In genomic region chr5:14440598-14441401, GRCh38 we compare ENCODE assay signal across 9 cellular contexts.
A peak's percentile ranks its signal among the peaks of the same experiment; 100 is the strongest.
DNase-seq lines count a peak whose midpoint lies in the region; ATAC-seq and TF ChIP-seq lines count a peak whose summit lies in the region.
"Had no signal": no experiment of that assay in that cellular context is flagged by ENCODE, and none has a peak within 500 bp of the region (broad histone marks: within the 10 kb centered on the region; RNA-seq: fewer than 3 reads in every experiment).

No MANE protein-coding gene starts in this region.

- H3K27ac ChIP-seq in RWPE1 = no peak overlapping the region
- H3K27ac ChIP-seq: neutrophil had no signal

- CTCF ChIA-PET in RWPE1 (lab: Yijun Ruan, JAX) = no interaction called here

- H3K9ac ChIP-seq in mucosa of stomach (ENCODE audit: low read length) = peak overlapping the region; percentile 26

- H3K9me3 Mint-ChIP-seq in type B pancreatic cell = no peaks in the 10 kb centered on the region

- peaks cover 28% of the 10 kb centered on the region for H3K36me3 Mint-ChIP-seq in type B pancreatic cell

- no peaks in the 10 kb centered on the region for H3K9me3 ChIP-seq in mucosa of stomach (ENCODE audit: control insufficient read depth, low read length)
- H3K9me3 ChIP-seq: neutrophil had no signal

- H3K27me3 ChIP-seq in mucosa of stomach (ENCODE audit: control insufficient read depth, insufficient read depth, low read length) = no peaks in the 10 kb centered on the region
- H3K27me3 ChIP-seq: neutrophil had no signal

- no peak for TF ChIP-seq CTCF in type B pancreatic cell (conservative IDR thresholded peaks at IDR 0.05)
- TF ChIP-seq CTCF in RWPE1 (conservative IDR thresholded peaks at IDR 0.05; ENCODE audit: low read depth) = no peak

- peak overlapping the region; percentile 78 for H3K27ac Mint-ChIP-seq in type B pancreatic cell

- no peak overlapping the region for H3K4me3 ChIP-seq in mucosa of stomach (ENCODE audit: low read length)

- H3K27me3 Mint-ChIP-seq in type B pancreatic cell = no peaks in the 10 kb centered on the region

- DNase-seq in NCI-H2171 (lab: John Stamatoyannopoulos, UW) = peak; percentile 77
- DNase-seq in epidermal melanocyte (ENCODE audit: insufficient read length, low spot score) = peak; percentile 50
- DNase-seq in type B pancreatic cell (ENCODE audit: extremely low spot score, unreplicated experiment) = no peak
- no peak for DNase-seq in GF-D8 (lab: John Stamatoyannopoulos, UW)
- no peak for DNase-seq in stimulated activated CD4-positive, alpha-beta T cell treated with anti-CD3 and anti-CD28 coated beads, Interleukin-4, amount 100 ng/mL, for 4 hours
- no peak for DNase-seq in RWPE1 (ENCODE audit: low spot score)

- no peaks in the 10 kb centered on the region for H3K36me3 ChIP-seq in mucosa of stomach (ENCODE audit: control insufficient read depth, insufficient read depth, low read length)
- H3K36me3 ChIP-seq: neutrophil had no signal

- no peak for ATAC-seq in HG03135 (IDR thresholded peaks at IDR 0.05; ENCODE audit: unreplicated experiment)

- H3K4me1 ChIP-seq in mucosa of stomach (ENCODE audit: control insufficient read depth, insufficient read depth, low read length) = no peaks in the 10 kb centered on the region

- H3K4me1 Mint-ChIP-seq in type B pancreatic cell (ENCODE audit: unreplicated experiment) = peaks cover 65% of the 10 kb centered on the region

- POLR2A ChIA-PET in RWPE1 (lab: Yijun Ruan, JAX; ENCODE audit: low non-redundant PET) = no interaction called here

- peak overlapping the region; percentile 79 for H3K4me3 Mint-ChIP-seq in type B pancreatic cell

Comparison
In these comparisons a context has a peak if more than half of its experiments do, and no peak if none do; other contexts are left out.
1. DNase-seq: peak in NCI-H2171 (single experiment) and epidermal melanocyte (single experiment); none in type B pancreatic cell (single experiment), GF-D8 (single experiment), stimulated activated CD4-positive, alpha-beta T cell treated with anti-CD3 and anti-CD28 coated beads, Interleukin-4, amount 100 ng/mL, for 4 hours (0 of 2) and RWPE1 (single experiment).